Comparison of ENCODE assay signal across 7 cellular contexts in genomic region chr5:138543730-138544104, GRCh38. TPM values are rescaled to one million over a fixed set of nuclear protein-coding genes. Genes with fewer than 3 reads are reported as not detected.
A peak's percentile ranks its signal among the peaks of the same experiment; 100 is the strongest.
DNase-seq lines count a peak whose midpoint lies in the region; ATAC-seq, FAIRE-seq and TF ChIP-seq lines count a peak whose summit lies in the region.

No MANE protein-coding gene starts in this region.

- peaks cover 7% of the 10 kb centered on the region for H3F3A ChIP-seq in MM.1S (ENCODE audit: insufficient read depth, low read length)

- H3K4me1 Mint-ChIP-seq in naive thymus-derived CD8-positive, alpha-beta T cell: peaks cover 37 to 85% (median 76%) of the 10 kb centered on the region in 4 donors

- peaks cover 27% of the 10 kb centered on the region for H3K4me1 ChIP-seq in MM.1S (ENCODE audit: low read length)
- H3K4me1 ChIP-seq in endocrine pancreas (ENCODE audit: control insufficient read depth, insufficient read depth, low read length): peaks cover 22% of the 10 kb centered on the region

- DNase-seq in GM18507 (ENCODE audit: extremely low spot score, insufficient read length, low read depth): peak; percentile 25
- DNase-seq in MM.1S: no peak
- DNase-seq in naive thymus-derived CD8-positive, alpha-beta T cell: peak in 1 of 10 donors; percentile 91
- no peak for DNase-seq in SW 1271 (lab: John Stamatoyannopoulos, UW)
- no peak for DNase-seq in NCI-H345 (lab: John Stamatoyannopoulos, UW)

- no peak for TF ChIP-seq CTCF in MM.1S (IDR thresholded peaks at IDR 0.05; ENCODE audit: low read length)

- H3K79me2 ChIP-seq in MM.1S (ENCODE audit: low read length): peaks cover 89% of the 10 kb centered on the region

- peaks cover 0 to 13% (median 1%) of the 10 kb centered on the region in 3 donors for H3K36me3 Mint-ChIP-seq in naive thymus-derived CD8-positive, alpha-beta T cell

- H3K9me2 ChIP-seq in MM.1S (replicated peaks; ENCODE audit: insufficient read depth, low read length): no peaks in the 10 kb centered on the region

- H3K4me3 Mint-ChIP-seq in naive thymus-derived CD8-positive, alpha-beta T cell: peak overlapping the region; percentile 94 to 100 (median 100)

- no peak for FAIRE-seq in GM18507 (lab: Jason Lieb, UNC)

- H3K36me3 ChIP-seq in MM.1S (replicated peaks; ENCODE audit: insufficient read depth, low read length): peaks cover 9% of the 10 kb centered on the region; the same call in 1 of the 2 replicates
- no peaks in the 10 kb centered on the region for H3K36me3 ChIP-seq in endocrine pancreas (ENCODE audit: control insufficient read depth, insufficient read depth, low read length)

- no peaks in the 10 kb centered on the region for H3K9me3 Mint-ChIP-seq in naive thymus-derived CD8-positive, alpha-beta T cell

- peak; percentile 34 for ATAC-seq in GM21786 (IDR thresholded peaks at IDR 0.05; ENCODE audit: unreplicated experiment)
- ATAC-seq in naive thymus-derived CD8-positive, alpha-beta T cell: peak; percentile 58 to 64

- peaks cover 9% of the 10 kb centered on the region; the same call in 1 of the 2 replicates for H4K20me1 ChIP-seq in MM.1S (ENCODE audit: insufficient read depth, low read length)

- POLR2A ChIA-PET in naive thymus-derived CD8-positive, alpha-beta T cell (lab: Charles Lee): interaction anchor here (0.6 to 3.1 kb wide), 25 partner anchors 9 to 860 kb away, joined by 3 to 65 read pairs (median 5); partner anchors contain the start of genes BRD8, CDC25C, EGR1 and FAM53C

- H3K9ac ChIP-seq in MM.1S (ENCODE audit: low read length): peak overlapping the region; percentile 94
- H3K9ac ChIP-seq in endocrine pancreas (ENCODE audit: control insufficient read depth, insufficient read depth, low read length): peak overlapping the region; percentile 92

- H3K27me3 ChIP-seq in MM.1S (replicated peaks; ENCODE audit: insufficient read depth, low read length) (no peaks in the 10 kb centered on the region), endocrine pancreas (ENCODE audit: control insufficient read depth, insufficient read depth, low read length) (no peaks in the 10 kb centered on the region)

- peak overlapping the region; percentile 92 for H3K4me3 ChIP-seq in MM.1S (ENCODE audit: low read length)
- H3K4me3 ChIP-seq in endocrine pancreas (ENCODE audit: control insufficient read depth, insufficient read depth, low read length): peak overlapping the region; percentile 82

- no peaks in the 10 kb centered on the region for H3K9me3 ChIP-seq in MM.1S (replicated peaks; ENCODE audit: insufficient read depth, low read length)
- no peaks in the 10 kb centered on the region for H3K9me3 ChIP-seq in endocrine pancreas (ENCODE audit: control insufficient read depth, low read length)

- H3K27ac Mint-ChIP-seq in naive thymus-derived CD8-positive, alpha-beta T cell: peak overlapping the region; percentile 99 to 100 (median 100)

- H3K4me2 ChIP-seq in MM.1S (ENCODE audit: low read depth, low read length): peak overlapping the region; percentile 94

- H3K27me3 Mint-ChIP-seq in naive thymus-derived CD8-positive, alpha-beta T cell: no peaks in the 10 kb centered on the region

- peak overlapping the region; percentile 61 for H2AFZ ChIP-seq in MM.1S (ENCODE audit: low read length)

- peak overlapping the region; percentile 85 for H3K27ac ChIP-seq in MM.1S (ENCODE audit: low read length)

RNA-seq across cellular contexts. Expression of gene ETF1, which starts 0.7 kb away (rescaled TPM):
- total RNA-seq in naive thymus-derived CD8-positive, alpha-beta T cell: 10 to 100 TPM; 43.4 to 49.0 TPM
- polyA plus RNA-seq in naive thymus-derived CD8-positive, alpha-beta T cell: 10 to 100 TPM; 21.5 to 27.5 (median 24.1) TPM

RNA-seq across cellular contexts. Expression of gene HSPA9, which starts 31.5 kb away (rescaled TPM):
- 100 to 1,000 TPM; 184 to 195 TPM for total RNA-seq in naive thymus-derived CD8-positive, alpha-beta T cell
- 100 to 1,000 TPM; 130 to 164 (median 140) TPM for polyA plus RNA-seq in naive thymus-derived CD8-positive, alpha-beta T cell
